Comparison of ENCODE assay signal across 25 cellular contexts in the genomic region with DNA sequence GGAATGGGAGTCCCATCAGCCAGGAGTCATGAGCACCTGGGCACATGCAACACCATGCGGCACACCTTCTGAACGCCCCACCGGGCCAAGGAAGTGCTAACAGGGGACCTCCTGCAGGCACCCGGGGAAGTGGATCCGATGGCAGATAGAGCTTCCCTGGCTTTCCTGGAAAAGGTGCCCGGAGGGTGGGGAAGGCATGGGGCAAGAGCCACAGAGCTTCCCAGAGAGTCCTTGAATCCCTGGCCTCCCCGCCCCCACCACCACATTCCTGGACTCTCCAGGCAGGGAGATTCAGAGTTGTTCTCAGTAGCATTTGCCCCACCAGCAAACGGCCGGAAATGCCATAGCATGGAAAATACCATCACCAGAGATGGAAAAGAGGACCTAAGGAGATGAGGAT. TPM values are rescaled to one million over a fixed set of nuclear protein-coding genes. Genes with fewer than 3 reads are reported as not detected.
DNase-seq lines count a peak whose midpoint lies in the region; ATAC-seq and TF ChIP-seq lines count a peak whose summit lies in the region.
"Had no signal": no experiment of that assay in that cellular context is flagged by ENCODE, and none has a peak within 500 bp of the region (broad histone marks: within the 10 kb centered on the region; RNA-seq: fewer than 3 reads in every experiment).

No MANE protein-coding gene starts in this region.

- 83 to 84% methylated on average over 9 of the region's 9 CpGs for WGBS in heart right ventricle, 2 donors
- WGBS in esophagus squamous epithelium, 2 donors = 31% methylated on average over 6 of the region's 9 CpGs; no CpG with 5 or more reads in 1 of the 2 donors

- peaks cover 25% of the 10 kb centered on the region for H3K27me3 ChIP-seq in left ventricle myocardium inferior (ENCODE audit: low read depth)
- peaks cover 0 to 17% (median 3%) of the 10 kb centered on the region in 7 donors for H3K27me3 ChIP-seq in heart right ventricle
- no peaks in the 10 kb centered on the region for H3K27me3 ChIP-seq in esophagus squamous epithelium
- H3K27me3 ChIP-seq in vagina = no peaks in the 10 kb centered on the region
- no peaks in the 10 kb centered on the region for H3K27me3 ChIP-seq in GM23338 (ENCODE audit: insufficient read depth)
- H3K27me3 ChIP-seq: adrenal gland, BLaER1 had no signal

- H3K4me3 ChIP-seq in left ventricle myocardium inferior (no peak overlapping the region), heart right ventricle (no peak overlapping the region), esophagus squamous epithelium (peak overlapping the region in 3 of 4 donors; percentile 63 to 78 (median 70)), vagina (peak overlapping the region in 1 of 2 donors; percentile 20), GM23338 (no peak overlapping the region)
- H3K4me3 ChIP-seq: adrenal gland, BLaER1, GM12878, lung had no signal

- H3K36me3 ChIP-seq in left ventricle myocardium inferior (no peaks in the 10 kb centered on the region), heart right ventricle (no peaks in the 10 kb centered on the region), esophagus squamous epithelium (peaks cover 0 to 73% (median 22%) of the 10 kb centered on the region in 3 donors), vagina (peaks cover 0 to 14% of the 10 kb centered on the region in 2 donors), GM23338 (ENCODE audit: insufficient read depth) (no peaks in the 10 kb centered on the region)
- H3K36me3 ChIP-seq: adrenal gland, BLaER1 had no signal

- DNase-seq in left ventricle myocardium inferior (peak; percentile 2), heart right ventricle (no peak), esophagus squamous epithelium (lab: John Stamatoyannopoulos, UW) (no peak), posterior vena cava (ENCODE audit: low spot score) (peak; percentile 78), vagina (ENCODE audit: extremely low spot score in 2 of 2) (no peak), GM23338 (ENCODE audit: low spot score) (no peak), kidney glomerular epithelial cell (lab: John Stamatoyannopoulos, UW) (no peak)
- no peak for DNase-seq in activated T-helper 2 cell treated with anti-CD3 and anti-CD28 coated beads, Interferon-gamma antibody, Interleukin-2, Interleukin-4, amounts not matched to agents 10 μg/mL and 5 μg/mL and 100 μg/mL, durations not matched to agents 14 hours and 24 hours and 36 hours (ENCODE audit: low spot score)
- DNase-seq: activated CD4-positive, alpha-beta T cell treated with anti-CD3 and anti-CD28 coated beads, Interleukin-2, amount 50 U/mL, for 4 hours; activated CD8-positive, alpha-beta memory T cell treated with anti-CD3 and anti-CD28 coated beads, Interleukin-2, amount 50 U/mL, for 48 hours; HFFc6; immature natural killer cell; NCI-H1436; NCI-H524; SK-N-SH; stimulated activated CD4-positive, alpha-beta T cell treated with anti-CD3 and anti-CD28 coated beads, Interleukin-12 subunit alpha, Interleukin-12 subunit beta, amount 100 ng/mL, for 4 hours; stimulated activated naive CD8-positive, alpha-beta T cell treated with anti-CD3 and anti-CD28 coated beads, Interleukin-15, amount 100 ng/mL, for 72 hours had no signal

- H3K9me3 ChIP-seq in left ventricle myocardium inferior (replicated peaks) = no peaks in the 10 kb centered on the region
- no peaks in the 10 kb centered on the region for H3K9me3 ChIP-seq in heart right ventricle
- H3K9me3 ChIP-seq in esophagus squamous epithelium = no peaks in the 10 kb centered on the region
- H3K9me3 ChIP-seq in vagina = no peaks in the 10 kb centered on the region
- H3K9me3 ChIP-seq: adrenal gland, BLaER1, Caco-2, SK-N-SH had no signal

- H3K4me2 ChIP-seq in GM23338 = no peak overlapping the region
- H3K4me2 ChIP-seq: BLaER1, SK-N-SH had no signal

- no peak overlapping the region for H3K27ac Mint-ChIP-seq in GM23338
- H3K27ac Mint-ChIP-seq in activated T-helper 2 cell treated with anti-CD3 and anti-CD28 coated beads, Interferon-gamma antibody, Interleukin-2, Interleukin-4, amounts not matched to agents 10 μg/mL and 5 μg/mL and 100 μg/mL, durations not matched to agents 14 hours and 24 hours and 36 hours = no peak overlapping the region
- H3K27ac Mint-ChIP-seq: immature natural killer cell; T-helper 2 cell treated with Interferon-gamma antibody and Interleukin-4, amounts not matched to agents 5 μg/mL and 100 μg/mL, for 36 hours had no signal

- no peak for TF ChIP-seq POLR2A in esophagus squamous epithelium (IDR thresholded peaks at IDR 0.05)
- TF ChIP-seq POLR2A in vagina (IDR thresholded peaks at IDR 0.05) = no peak

- no peak overlapping the region for H3K27ac ChIP-seq in left ventricle myocardium inferior (replicated peaks)
- no peak overlapping the region for H3K27ac ChIP-seq in heart right ventricle
- peak overlapping the region; percentile 88 to 97 (median 94) for H3K27ac ChIP-seq in esophagus squamous epithelium
- peak overlapping the region; percentile 89 for H3K27ac ChIP-seq in vagina
- no peak overlapping the region for H3K27ac ChIP-seq in GM23338 (ENCODE audit: low read depth)
- H3K27ac ChIP-seq: adrenal gland, BLaER1, HL-60 had no signal

- intact Hi-C loops in left ventricle myocardium inferior (cut with micrococcal nuclease) = no loop called here
- intact Hi-C loops in heart right ventricle (cut with DNase I) = no loop called here
- intact Hi-C loops in esophagus squamous epithelium (cut with DNase I) = no loop called here
- intact Hi-C loops in posterior vena cava (cut with DNase I) = no loop called here
- intact Hi-C loops in vagina (cut with DNase I) = no loop called here
- intact Hi-C loops in activated T-helper 2 cell treated with anti-CD3 and anti-CD28 coated beads, Interferon-gamma antibody, Interleukin-2, Interleukin-4, amounts not matched to agents 10 μg/mL and 5 μg/mL and 100 μg/mL, durations not matched to agents 14 hours and 24 hours and 36 hours (cut with micrococcal nuclease) = no loop called here

- peaks cover 11% of the 10 kb centered on the region for H3K27me3 Mint-ChIP-seq in GM23338 (ENCODE audit: insufficient read depth, low read depth, poor library complexity)
- peaks cover 2% of the 10 kb centered on the region for H3K27me3 Mint-ChIP-seq in activated T-helper 2 cell treated with anti-CD3 and anti-CD28 coated beads, Interferon-gamma antibody, Interleukin-2, Interleukin-4, amounts not matched to agents 10 μg/mL and 5 μg/mL and 100 μg/mL, durations not matched to agents 14 hours and 24 hours and 36 hours (ENCODE audit: low read depth)

- H3K4me1 ChIP-seq in left ventricle myocardium inferior (no peaks in the 10 kb centered on the region), heart right ventricle (no peaks in the 10 kb centered on the region), esophagus squamous epithelium (peaks cover 34 to 84% (median 41%) of the 10 kb centered on the region in 3 donors), vagina (peaks cover 46% of the 10 kb centered on the region), GM23338 (ENCODE audit: insufficient read depth) (no peaks in the 10 kb centered on the region)
- H3K4me1 ChIP-seq: adrenal gland, BLaER1 had no signal

- no peaks in the 10 kb centered on the region for H3F3A ChIP-seq in GM23338 (replicated peaks; ENCODE audit: low read depth)

- H2AFZ ChIP-seq in GM23338 = no peak overlapping the region

- no peak overlapping the region for H3K4me3 Mint-ChIP-seq in GM23338
- no peak overlapping the region for H3K4me3 Mint-ChIP-seq in activated T-helper 2 cell treated with anti-CD3 and anti-CD28 coated beads, Interferon-gamma antibody, Interleukin-2, Interleukin-4, amounts not matched to agents 10 μg/mL and 5 μg/mL and 100 μg/mL, durations not matched to agents 14 hours and 24 hours and 36 hours (ENCODE audit: low read depth)
- H3K4me3 Mint-ChIP-seq: immature natural killer cell; stimulated activated naive CD8-positive, alpha-beta T cell treated with anti-CD3 and anti-CD28 coated beads, Interleukin-15, amount 100 ng/mL, for 72 hours; T-helper 2 cell treated with Interferon-gamma antibody and Interleukin-4, amounts not matched to agents 5 μg/mL and 100 μg/mL, for 36 hours had no signal

- H3K36me3 Mint-ChIP-seq in GM23338 (ENCODE audit: low read depth) = no peaks in the 10 kb centered on the region
- no peaks in the 10 kb centered on the region for H3K36me3 Mint-ChIP-seq in activated T-helper 2 cell treated with anti-CD3 and anti-CD28 coated beads, Interferon-gamma antibody, Interleukin-2, Interleukin-4, amounts not matched to agents 10 μg/mL and 5 μg/mL and 100 μg/mL, durations not matched to agents 14 hours and 24 hours and 36 hours (ENCODE audit: low read depth)
- H3K36me3 Mint-ChIP-seq: immature natural killer cell had no signal

- H3K4me1 Mint-ChIP-seq in GM23338 = no peaks in the 10 kb centered on the region
- no peaks in the 10 kb centered on the region for H3K4me1 Mint-ChIP-seq in activated T-helper 2 cell treated with anti-CD3 and anti-CD28 coated beads, Interferon-gamma antibody, Interleukin-2, Interleukin-4, amounts not matched to agents 10 μg/mL and 5 μg/mL and 100 μg/mL, durations not matched to agents 14 hours and 24 hours and 36 hours (ENCODE audit: low read depth)
- H3K4me1 Mint-ChIP-seq: immature natural killer cell; stimulated activated naive CD8-positive, alpha-beta T cell treated with anti-CD3 and anti-CD28 coated beads, Interleukin-15, amount 100 ng/mL, for 72 hours had no signal

- ATAC-seq in heart right ventricle (no peak), GM23338 (no peak)
- ATAC-seq: GM12878; stimulated activated naive CD8-positive, alpha-beta T cell treated with anti-CD3 and anti-CD28 coated beads, Interleukin-15, amount 100 ng/mL, for 72 hours had no signal

- H3K9me3 Mint-ChIP-seq in GM23338 = no peaks in the 10 kb centered on the region
- no peaks in the 10 kb centered on the region for H3K9me3 Mint-ChIP-seq in activated T-helper 2 cell treated with anti-CD3 and anti-CD28 coated beads, Interferon-gamma antibody, Interleukin-2, Interleukin-4, amounts not matched to agents 10 μg/mL and 5 μg/mL and 100 μg/mL, durations not matched to agents 14 hours and 24 hours and 36 hours
- H3K9me3 Mint-ChIP-seq: HFFc6; immature natural killer cell; stimulated activated naive CD8-positive, alpha-beta T cell treated with anti-CD3 and anti-CD28 coated beads, Interleukin-15, amount 100 ng/mL, for 72 hours; T-helper 2 cell treated with Interferon-gamma antibody and Interleukin-4, amounts not matched to agents 5 μg/mL and 100 μg/mL, for 36 hours had no signal

- H3K9me2 ChIP-seq in GM23338 (ENCODE audit: insufficient read depth) = no peaks in the 10 kb centered on the region
- H3K9me2 ChIP-seq: SK-N-SH had no signal

- no peaks in the 10 kb centered on the region for H4K20me1 ChIP-seq in GM23338 (replicated peaks; ENCODE audit: insufficient read depth)
- H4K20me1 ChIP-seq: BLaER1 had no signal

- TF ChIP-seq CTCF in left ventricle myocardium inferior (IDR thresholded peaks at IDR 0.05; ENCODE audit: borderline replicate concordance) (no peak), heart right ventricle (IDR thresholded peaks at IDR 0.05) (no peak), esophagus squamous epithelium (IDR thresholded peaks at IDR 0.05) (no peak), vagina (IDR thresholded peaks at IDR 0.05) (no peak), GM23338 (conservative IDR thresholded peaks at IDR 0.05; ENCODE audit: low read depth in 2 of 2) (no peak)

- H3K79me2 ChIP-seq in GM23338 (replicated peaks; ENCODE audit: insufficient read depth) = no peaks in the 10 kb centered on the region

RNA-seq across cellular contexts. Expression of gene TRIM29, which starts 8.3 kb away (rescaled TPM):
- not detected for total RNA-seq in left ventricle myocardium inferior
- under 1 TPM in 2 of 10 donors, not detected in 8; 0.30 to 0.64 TPM for total RNA-seq in heart right ventricle
- polyA plus RNA-seq in heart right ventricle = under 1 TPM in 1 of 2 donors, not detected in 1; 0.17 TPM
- total RNA-seq in esophagus squamous epithelium = 1,000 to 10,000 TPM in 1 of 4 donors, 100 to 1,000 TPM in 3; 691 to 1,472 (median 816) TPM
- 1 to 10 TPM; 8.5 to 8.7 TPM for total RNA-seq in posterior vena cava
- 729 TPM for total RNA-seq in vagina
- total RNA-seq in GM23338 (2014; rRNA removed; shearing (Covaris generic)) = 0.16 and 0.28 TPM in 2 replicates
- polyA plus RNA-seq in GM23338 (2016; fragmentation: Nextera tagmentation; extraction: Ambion mirVana) = not detected in 2 replicates
- not detected in 2 replicates for total RNA-seq in activated T-helper 2 cell treated with anti-CD3 and anti-CD28 coated beads, Interferon-gamma antibody, Interleukin-2, Interleukin-4, amounts not matched to agents 10 μg/mL and 5 μg/mL and 100 μg/mL, durations not matched to agents 14 hours and 24 hours and 36 hours
- total RNA-seq: GM12878, pulmonary artery endothelial cell had no signal
- polyA plus RNA-seq: immature natural killer cell had no signal

Comparison
In these comparisons a context has a peak if more than half of its experiments do, and no peak if none do; other contexts are left out.
1. DNase-seq: peak in left ventricle myocardium inferior (single experiment) and posterior vena cava (single experiment); none in heart right ventricle (0 of 2), esophagus squamous epithelium (single experiment), vagina (0 of 2), GM23338 (single experiment), kidney glomerular epithelial cell (single experiment) and activated T-helper 2 cell treated with anti-CD3 and anti-CD28 coated beads, Interferon-gamma antibody, Interleukin-2, Interleukin-4, amounts not matched to agents 10 μg/mL and 5 μg/mL and 100 μg/mL, durations not matched to agents 14 hours and 24 hours and 36 hours (single experiment).
2. H3K27ac ChIP-seq: peak in esophagus squamous epithelium (4 of 4) and vagina (single experiment); none in left ventricle myocardium inferior (single experiment), heart right ventricle (0 of 10) and GM23338 (single experiment).
3. H3K4me3 ChIP-seq: peak in esophagus squamous epithelium (3 of 4); none in left ventricle myocardium inferior (single experiment), heart right ventricle (0 of 10) and GM23338 (single experiment).
4. RNA of gene TRIM29, which starts 8.3 kb away (total RNA-seq): 691 to 1,472 TPM in esophagus squamous epithelium and 729 TPM in vagina (single experiment); 8.5 to 8.7 TPM in posterior vena cava, 0.16 to 0.28 TPM in GM23338, 0.30 to 0.64 TPM in heart right ventricle, not detected in left ventricle myocardium inferior (single experiment) and not detected in activated T-helper 2 cell treated with anti-CD3 and anti-CD28 coated beads, Interferon-gamma antibody, Interleukin-2, Interleukin-4, amounts not matched to agents 10 μg/mL and 5 μg/mL and 100 μg/mL, durations not matched to agents 14 hours and 24 hours and 36 hours; every median in the first group is over 10 times any median in the second.